ENCODE assay signal across 16 cellular contexts in genomic region chr9:92614763-92615441, GRCh38. TPM values are rescaled to one million over a fixed set of nuclear protein-coding genes. Genes with fewer than 3 reads are reported as not detected.
DNase-seq lines count a peak whose midpoint lies in the region; ATAC-seq and TF ChIP-seq lines count a peak whose summit lies in the region.
"Had no signal": no experiment of that assay in that cellular context is flagged by ENCODE, and none has a peak within 500 bp of the region (broad histone marks: within the 10 kb centered on the region; RNA-seq: fewer than 3 reads in every experiment).

No MANE protein-coding gene starts in this region.

- WGBS in esophagus, 2 donors: 83% methylated on average over 17 of the region's 17 CpGs
- 83% methylated on average over 17 of the region's 17 CpGs; no CpG with 5 or more reads in 1 of the 2 donors for WGBS in transverse colon (ENCODE audit: low coverage in 1 of 2), 2 donors

- no peaks in the 10 kb centered on the region for H3K27me3 ChIP-seq in esophagus (ENCODE audit: control insufficient read depth in 1 of 2, insufficient read depth in 2 of 2, low read length in 2 of 2)
- H3K27me3 ChIP-seq in osteoblast (ENCODE audit: insufficient read depth, low read length): no peaks in the 10 kb centered on the region
- no peaks in the 10 kb centered on the region for H3K27me3 ChIP-seq in transverse colon

- no peak for ATAC-seq in HG03432 (IDR thresholded peaks at IDR 0.05; ENCODE audit: unreplicated experiment)
- ATAC-seq: activated CD4-positive, CD25-positive, alpha-beta regulatory T cell treated with anti-CD3 and anti-CD28 coated beads, Interleukin-2, amount 50 U/mL, for 24 hours had no signal

- H3K4me3 ChIP-seq in esophagus (ENCODE audit: low read depth in 1 of 2, low read length in 2 of 2) (no peak overlapping the region), osteoblast (ENCODE audit: insufficient read depth, low read length) (peak overlapping the region; percentile 51), transverse colon (no peak overlapping the region)

- H4K20me1 ChIP-seq in osteoblast (ENCODE audit: insufficient read depth, low read length): peaks cover 6% of the 10 kb centered on the region

- H3K4me1 ChIP-seq in esophagus (ENCODE audit: control insufficient read depth in 2 of 2, insufficient read depth in 2 of 2, low read length in 1 of 2): peaks cover 12 to 23% of the 10 kb centered on the region in 2 donors
- H3K4me1 ChIP-seq in osteoblast (ENCODE audit: insufficient read depth, low read length): peaks cover 3% of the 10 kb centered on the region
- peaks cover 0 to 42% (median 7%) of the 10 kb centered on the region in 4 donors for H3K4me1 ChIP-seq in transverse colon

- TF ChIP-seq EP300 in transverse colon (IDR thresholded peaks at IDR 0.05; ENCODE audit: low read depth): no peak

- peak overlapping the region; percentile 49 for H2AFZ ChIP-seq in osteoblast (ENCODE audit: low read length)

- H3K4me2 ChIP-seq in osteoblast (ENCODE audit: insufficient read depth, low read length): peak overlapping the region; percentile 61

- peak; percentile 21 to 25 for DNase-seq in Kasumi-1 (lab: John Stamatoyannopoulos, UW)
- peak; percentile 90 for DNase-seq in osteoblast (ENCODE audit: insufficient read length, low spot score, missing footprints)
- DNase-seq in transverse colon: no peak
- DNase-seq in stimulated activated CD4-positive, alpha-beta T cell treated with anti-CD3 and anti-CD28 coated beads, Interleukin-1b, Interleukin-23, amount 100 ng/mL, for 48 hours: no peak
- DNase-seq in NCI-H748 treated with DMSO at 0.1 percent for 48 hours (lab: John Stamatoyannopoulos, UW): no peak
- DNase-seq: activated naive CD4-positive, alpha-beta T cell treated with anti-CD3 and anti-CD28 coated beads, Interleukin-2, amount 50 U/mL, for 16 hours; CD4-positive, alpha-beta T cell; DMS79; effector memory CD4-positive, alpha-beta T cell; NCI-H1417; SHP77 treated with DMSO at 0.1 percent for 48 hours; stimulated activated CD4-positive, alpha-beta T cell treated with anti-CD3 and anti-CD28 coated beads, Interleukin-12 subunit alpha, Interleukin-12 subunit beta, amount 100 ng/mL, for 4 hours; T-helper 2 cell had no signal

- no peak for TF ChIP-seq CTCF in osteoblast (IDR thresholded peaks at IDR 0.05; ENCODE audit: extremely low read depth, low read depth, low read length)
- TF ChIP-seq CTCF in transverse colon (IDR thresholded peaks at IDR 0.05): no peak

- H3K36me3 ChIP-seq in esophagus (ENCODE audit: control insufficient read depth in 2 of 2, insufficient read depth in 2 of 2, low read length in 1 of 2): peaks cover 10 to 41% of the 10 kb centered on the region in 2 donors
- H3K36me3 ChIP-seq in osteoblast (ENCODE audit: insufficient read depth, low read length): peaks cover 69% of the 10 kb centered on the region
- no peaks in the 10 kb centered on the region for H3K36me3 ChIP-seq in transverse colon

- H3K9me3 ChIP-seq in esophagus (ENCODE audit: control insufficient read depth in 2 of 2, insufficient read depth in 1 of 2, low read depth in 1 of 2, low read length in 1 of 2): no peaks in the 10 kb centered on the region
- H3K9me3 ChIP-seq in osteoblast (ENCODE audit: low read depth, low read length): no peaks in the 10 kb centered on the region
- no peaks in the 10 kb centered on the region for H3K9me3 ChIP-seq in transverse colon

- no peaks in the 10 kb centered on the region for H3K79me2 ChIP-seq in osteoblast (ENCODE audit: insufficient read depth, low read length)

- intact Hi-C loops in transverse colon (cut with DNase I; ENCODE audit: low total_unique reads): loop anchor here (10.0 kb wide), 1 partner anchor 110 kb away; no protein-coding TSS in a partner anchor

- in situ Hi-C loops in transverse colon (cut with MboI; ENCODE audit: low pct_ligation_motif_present in 1 of 4, low pct_unique_long_range_greater_than_20kb in 1 of 4, low sequenced_read_pairs in 3 of 4): no loop called here

- TF ChIP-seq POLR2A in transverse colon (IDR thresholded peaks at IDR 0.05): no peak

- H3K27ac ChIP-seq in esophagus (ENCODE audit: low read depth in 2 of 2, low read length in 1 of 2) (peak overlapping the region; percentile 10 to 68), osteoblast (ENCODE audit: low read depth, low read length) (peak overlapping the region; percentile 59), transverse colon (peak overlapping the region; percentile 61 to 87 (median 73))

RNA-seq across cellular contexts. Expression of gene IPPK, which starts 55.0 kb away (rescaled TPM):
- polyA plus RNA-seq in esophagus: 10 to 100 TPM; 18.7 to 41.1 TPM
- 7.7 and 9.4 TPM in 2 replicates for total RNA-seq in osteoblast
- total RNA-seq in transverse colon: 10 to 100 TPM in 2 of 4 donors, 1 to 10 TPM in 2; 6.2 to 12.2 (median 10.1) TPM

Comparison
In these comparisons a context has a peak if more than half of its experiments do, and no peak if none do; other contexts are left out.
1. DNase-seq: peak in Kasumi-1 (2 of 2) and osteoblast (single experiment); none in transverse colon (single experiment), stimulated activated CD4-positive, alpha-beta T cell treated with anti-CD3 and anti-CD28 coated beads, Interleukin-1b, Interleukin-23, amount 100 ng/mL, for 48 hours (single experiment) and NCI-H748 treated with DMSO at 0.1 percent for 48 hours (single experiment).
2. Peak in every context shown above with its lines, with median percentiles within 50 percentile points of each other: H3K27ac ChIP-seq.